8 cellular contexts compared by ENCODE assay signal in the genomic region with DNA sequence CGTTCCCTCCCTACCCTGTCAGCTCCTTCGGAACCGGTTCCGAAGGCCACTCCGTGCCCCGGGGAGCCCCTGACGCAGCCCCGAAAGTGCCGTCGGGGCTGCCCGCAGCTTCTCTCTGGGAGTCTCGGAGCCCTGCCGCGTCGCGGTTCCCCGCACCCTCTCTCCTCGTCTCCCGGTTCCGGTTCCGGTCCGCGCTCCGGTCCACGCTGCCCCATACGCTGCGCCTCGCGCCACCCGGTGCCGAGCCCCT. TPM values are rescaled to one million over a fixed set of nuclear protein-coding genes. Genes with fewer than 3 reads are reported as not detected.
DNase-seq lines count a peak whose midpoint lies in the region; ATAC-seq, FAIRE-seq and TF ChIP-seq lines count a peak whose summit lies in the region.

No MANE protein-coding gene starts in this region.

- H2AFZ ChIP-seq in GM23338, result peak overlapping the region; percentile 90; the same call in 1 of the 2 replicates

- no peaks in the 10 kb centered on the region for H3K9me2 ChIP-seq in GM23338 (ENCODE audit: insufficient read depth)

- no peaks in the 10 kb centered on the region; the same call in 2 of the 3 replicates for H3K9me3 Mint-ChIP-seq in GM23338
- H3K9me3 Mint-ChIP-seq in T-helper 1 cell treated with Interleukin-12 subunit alpha and Interleukin-12 subunit beta and Interleukin-4 antibody, amounts not matched to agents 30 μg/mL and 1 μg/mL, for 36 hours, result no peaks in the 10 kb centered on the region

- H3K27me3 ChIP-seq in GM23338 (ENCODE audit: insufficient read depth), result peaks cover 43% of the 10 kb centered on the region
- peaks cover 18% of the 10 kb centered on the region for H3K27me3 ChIP-seq in ectodermal cell (ENCODE audit: control insufficient read depth, insufficient read depth, low read length, poor library complexity, severe bottlenecking)
- no peaks in the 10 kb centered on the region for H3K27me3 ChIP-seq in upper lobe of right lung

- DNase-seq in Ammon's horn (ENCODE audit: low spot score) (peak; percentile 54), GM23338 (ENCODE audit: low spot score) (no peak), mucosa of gallbladder (ENCODE audit: low spot score) (peak; percentile 39), upper lobe of right lung (no peak), urothelium cell line (ENCODE audit: low spot score) (no peak)

- H3K4me1 ChIP-seq in GM23338 (ENCODE audit: insufficient read depth) (peaks cover 20% of the 10 kb centered on the region; the same call in 1 of the 2 replicates), ectodermal cell (ENCODE audit: control insufficient read depth, insufficient read depth, low read length) (peaks cover 30% of the 10 kb centered on the region), upper lobe of right lung (peaks cover 25% of the 10 kb centered on the region)

- H3K27ac ChIP-seq in GM23338 (ENCODE audit: low read depth), result peak overlapping the region; percentile 63; the same call in 1 of the 2 replicates
- peak overlapping the region; percentile 84 for H3K27ac ChIP-seq in ectodermal cell (ENCODE audit: insufficient read depth, low read depth, low read length, poor library complexity, severe bottlenecking)
- H3K27ac ChIP-seq in upper lobe of right lung, result peak overlapping the region; percentile 98

- H3K27ac Mint-ChIP-seq in GM23338, result peak overlapping the region; percentile 27; the same call in 1 of the 2 replicates
- peak overlapping the region; percentile 88 for H3K27ac Mint-ChIP-seq in T-helper 1 cell treated with Interleukin-12 subunit alpha and Interleukin-12 subunit beta and Interleukin-4 antibody, amounts not matched to agents 30 μg/mL and 1 μg/mL, for 36 hours

- H3K79me2 ChIP-seq in GM23338 (replicated peaks; ENCODE audit: insufficient read depth), result peaks cover 23% of the 10 kb centered on the region

- H3K4me3 ChIP-seq in GM23338 (peak overlapping the region; percentile 96), ectodermal cell (ENCODE audit: insufficient read depth, low read depth, low read length) (peak overlapping the region; percentile 98), upper lobe of right lung (peak overlapping the region; percentile 100)

- H3F3A ChIP-seq in GM23338 (replicated peaks; ENCODE audit: low read depth), result peaks cover 28% of the 10 kb centered on the region

- intact Hi-C loops in upper lobe of right lung (cut with DNase I), result no loop called here

- ATAC-seq in GM23338, result no peak
- ATAC-seq in upper lobe of right lung, result peak; percentile 36
- no peak for ATAC-seq in GM18517 (IDR thresholded peaks at IDR 0.05; ENCODE audit: unreplicated experiment)

- H3K36me3 Mint-ChIP-seq in GM23338 (ENCODE audit: low read depth), result peaks cover 56% of the 10 kb centered on the region
- H3K36me3 Mint-ChIP-seq in T-helper 1 cell treated with Interleukin-12 subunit alpha and Interleukin-12 subunit beta and Interleukin-4 antibody, amounts not matched to agents 30 μg/mL and 1 μg/mL, for 36 hours (ENCODE audit: low read depth), result peaks cover 60% of the 10 kb centered on the region

- no peak for FAIRE-seq in urothelium cell line (lab: Jason Lieb, UNC)

- H3K4me3 Mint-ChIP-seq in GM23338, result peak overlapping the region; percentile 91
- peak overlapping the region; percentile 89 for H3K4me3 Mint-ChIP-seq in T-helper 1 cell treated with Interleukin-12 subunit alpha and Interleukin-12 subunit beta and Interleukin-4 antibody, amounts not matched to agents 30 μg/mL and 1 μg/mL, for 36 hours

- 0% methylated on average over 31 of the region's 31 CpGs for WGBS in ectodermal cell, 2 experiments

- H3K27me3 Mint-ChIP-seq in GM23338 (ENCODE audit: insufficient read depth, low read depth, poor library complexity), result peaks cover 36% of the 10 kb centered on the region
- no peaks in the 10 kb centered on the region for H3K27me3 Mint-ChIP-seq in T-helper 1 cell treated with Interleukin-12 subunit alpha and Interleukin-12 subunit beta and Interleukin-4 antibody, amounts not matched to agents 30 μg/mL and 1 μg/mL, for 36 hours (ENCODE audit: low read depth)

- H3K36me3 ChIP-seq in GM23338 (ENCODE audit: insufficient read depth), result peaks cover 14% of the 10 kb centered on the region; the same call in 1 of the 2 replicates
- peaks cover 20% of the 10 kb centered on the region for H3K36me3 ChIP-seq in ectodermal cell (ENCODE audit: control insufficient read depth, insufficient read depth, low read length)
- peaks cover 45% of the 10 kb centered on the region for H3K36me3 ChIP-seq in upper lobe of right lung

- H3K4me2 ChIP-seq in GM23338, result peak overlapping the region; percentile 88

- no peak for TF ChIP-seq CTCF in GM23338 (conservative IDR thresholded peaks at IDR 0.05; ENCODE audit: low read depth in 2 of 2)
- TF ChIP-seq CTCF in upper lobe of right lung (IDR thresholded peaks at IDR 0.05), result no peak

- H3K4me1 Mint-ChIP-seq in GM23338, result peaks cover 49% of the 10 kb centered on the region
- peaks cover 42% of the 10 kb centered on the region for H3K4me1 Mint-ChIP-seq in T-helper 1 cell treated with Interleukin-12 subunit alpha and Interleukin-12 subunit beta and Interleukin-4 antibody, amounts not matched to agents 30 μg/mL and 1 μg/mL, for 36 hours (ENCODE audit: low read depth)

- H3K9me3 ChIP-seq in ectodermal cell (ENCODE audit: control insufficient read depth, low read length) (no peaks in the 10 kb centered on the region), upper lobe of right lung (no peaks in the 10 kb centered on the region)

- peaks cover 22% of the 10 kb centered on the region for H4K20me1 ChIP-seq in GM23338 (replicated peaks; ENCODE audit: insufficient read depth)

TF ChIP-seq in GM23338, 12 proteins besides CTCF, POLR2A, EP300 and RAD21:
- no peak for TF ChIP-seq EZH2 (IDR thresholded peaks at IDR 0.05; ENCODE audit: low read depth, unreplicated experiment)
- TF ChIP-seq JUNB (IDR thresholded peaks at IDR 0.05; ENCODE audit: unreplicated experiment), result no peak
- TF ChIP-seq ZNF331 (CRISPR knock-in tag; IDR thresholded peaks at IDR 0.05; ENCODE audit: low read depth), result no peak

RNA-seq across cellular contexts. Expression of a gene that starts 0.6 kb away (rescaled TPM):
- 93.6 and 102 TPM in 2 replicates for total RNA-seq in GM23338 (2014; rRNA removed; shearing (Covaris generic))
- 22.1 and 22.9 TPM in 2 replicates for polyA plus RNA-seq in GM23338 (2016; fragmentation: Nextera tagmentation; extraction: Ambion mirVana)
- polyA plus RNA-seq in ectodermal cell (2013, experiment 1 of 4), result 143 TPM
- 142 TPM for polyA plus RNA-seq in ectodermal cell (2013, experiment 2 of 4)
- 107 TPM for polyA plus RNA-seq in ectodermal cell (2013, experiment 3 of 4)
- polyA plus RNA-seq in ectodermal cell (2013, experiment 4 of 4), result 111 TPM
- total RNA-seq in mucosa of gallbladder (87.6 TPM), upper lobe of right lung (75.0 TPM)

RNA-seq across cellular contexts. Expression of a gene that starts 9.7 kb away (rescaled TPM):
- total RNA-seq in GM23338 (2014; rRNA removed; shearing (Covaris generic)), result 15.2 and 22.2 TPM in 2 replicates
- 12.8 and 14.0 TPM in 2 replicates for polyA plus RNA-seq in GM23338 (2016; fragmentation: Nextera tagmentation; extraction: Ambion mirVana)
- polyA plus RNA-seq in ectodermal cell (2013, experiment 1 of 4), result 24.6 TPM
- 25.5 TPM for polyA plus RNA-seq in ectodermal cell (2013, experiment 2 of 4)
- polyA plus RNA-seq in ectodermal cell (2013, experiment 3 of 4), result 18.6 TPM
- 21.2 TPM for polyA plus RNA-seq in ectodermal cell (2013, experiment 4 of 4)
- 26.2 TPM for total RNA-seq in mucosa of gallbladder
- 17.6 TPM for total RNA-seq in upper lobe of right lung

RNA-seq across cellular contexts. Expression of a gene that starts 11.5 kb away (rescaled TPM):
- 17.1 and 19.3 TPM in 2 replicates for total RNA-seq in GM23338 (2014; rRNA removed; shearing (Covaris generic))
- 15.4 and 15.5 TPM in 2 replicates for polyA plus RNA-seq in GM23338 (2016; fragmentation: Nextera tagmentation; extraction: Ambion mirVana)
- polyA plus RNA-seq in ectodermal cell (2013, experiment 1 of 4), result 26.1 TPM
- 28.1 TPM for polyA plus RNA-seq in ectodermal cell (2013, experiment 2 of 4)
- polyA plus RNA-seq in ectodermal cell (2013, experiment 3 of 4), result 24.4 TPM
- 22.3 TPM for polyA plus RNA-seq in ectodermal cell (2013, experiment 4 of 4)
- total RNA-seq in mucosa of gallbladder (66.1 TPM), upper lobe of right lung (91.1 TPM)

RNA-seq across cellular contexts. Expression of a gene that starts 12.0 kb away (rescaled TPM):
- total RNA-seq in GM23338 (2014; rRNA removed; shearing (Covaris generic)), result 0.24 TPM in 1 of 2 replicates, not detected in the other
- polyA plus RNA-seq in GM23338 (2016; fragmentation: Nextera tagmentation; extraction: Ambion mirVana), result 0.65 and 0.89 TPM in 2 replicates
- 1.8 TPM for polyA plus RNA-seq in ectodermal cell (2013, experiment 1 of 4)
- polyA plus RNA-seq in ectodermal cell (2013, experiment 2 of 4), result 0.94 TPM
- polyA plus RNA-seq in ectodermal cell (2013, experiment 3 of 4), result 1.4 TPM
- polyA plus RNA-seq in ectodermal cell (2013, experiment 4 of 4), result 2.2 TPM
- total RNA-seq in mucosa of gallbladder, result 9.9 TPM
- total RNA-seq in upper lobe of right lung, result 5.2 TPM

RNA-seq across cellular contexts. Expression of a gene that starts 20.7 kb away (rescaled TPM):
- total RNA-seq in GM23338 (2014; rRNA removed; shearing (Covaris generic)), result 18.4 and 21.1 TPM in 2 replicates
- polyA plus RNA-seq in GM23338 (2016; fragmentation: Nextera tagmentation; extraction: Ambion mirVana), result 16.4 and 16.6 TPM in 2 replicates
- 45.4 TPM for polyA plus RNA-seq in ectodermal cell (2013, experiment 1 of 4)
- 39.3 TPM for polyA plus RNA-seq in ectodermal cell (2013, experiment 2 of 4)
- polyA plus RNA-seq in ectodermal cell (2013, experiment 3 of 4), result 35.7 TPM
- 39.5 TPM for polyA plus RNA-seq in ectodermal cell (2013, experiment 4 of 4)
- total RNA-seq in mucosa of gallbladder (60.7 TPM), upper lobe of right lung (40.1 TPM)

Comparison
In these comparisons a context has a peak if more than half of its experiments do, and no peak if none do; other contexts are left out.
1. DNase-seq: peak in Ammon's horn (single experiment) and mucosa of gallbladder (single experiment); none in GM23338 (single experiment), upper lobe of right lung (single experiment) and urothelium cell line (single experiment).
2. Peak in every context shown above with its lines, with median percentiles within 50 percentile points of each other: H3K27ac ChIP-seq and H3K4me3 ChIP-seq.